Comparison of ENCODE assay signal across 1 cellular context in the genomic region with DNA sequence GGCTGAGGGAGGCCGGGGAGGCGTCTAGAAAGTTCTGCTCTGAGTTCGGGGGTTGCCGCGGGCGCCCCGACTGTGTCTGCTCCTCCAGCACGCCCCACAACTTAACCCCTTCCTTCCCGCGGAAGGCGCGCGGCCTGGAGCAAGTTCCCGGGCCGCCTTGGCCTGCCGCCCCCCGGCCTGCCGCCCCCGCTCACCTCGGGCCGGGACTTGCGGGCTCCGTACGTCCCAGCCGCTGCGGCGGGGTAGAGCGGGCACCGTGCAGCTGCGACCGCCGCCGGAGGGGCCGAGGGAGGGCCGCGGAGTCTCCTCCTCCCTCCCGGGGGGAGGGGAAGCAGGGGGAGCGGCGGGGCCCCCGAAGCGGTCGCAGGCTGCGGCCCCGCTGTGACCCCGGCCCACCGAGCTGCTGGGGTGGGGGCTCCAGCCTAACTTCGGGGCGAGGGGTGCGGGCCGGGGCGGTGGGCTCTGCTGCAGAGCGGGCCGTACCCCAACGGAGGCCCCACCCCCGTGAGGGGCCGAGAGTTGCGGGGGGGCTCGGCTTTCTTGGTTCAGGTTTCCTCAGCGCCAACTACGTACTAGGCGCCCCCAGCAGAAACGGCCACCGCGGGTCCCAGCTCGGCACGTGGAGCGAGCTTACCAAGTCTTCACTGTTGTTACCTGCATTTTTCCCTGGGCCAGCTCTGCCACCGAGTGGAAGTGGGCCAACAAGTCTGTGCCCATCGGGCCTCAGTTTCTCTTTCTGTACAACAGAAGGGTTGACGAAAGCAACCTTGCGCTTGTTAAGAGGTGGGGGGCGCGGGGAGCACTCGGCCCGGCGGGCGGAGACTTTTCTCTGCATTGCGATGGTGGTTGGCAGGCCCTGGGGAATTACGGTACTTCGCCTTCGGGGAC.
A peak's percentile ranks its signal among the peaks of the same experiment; 100 is the strongest.
TF ChIP-seq lines count a peak whose summit lies in the region.

A gene (minus strand): TSS at position 266 of the 888 bp plus-strand sequence. CDS start 7,394 bp downstream, outside the sequence.

TF ChIP-seq in K562, 482 proteins besides CTCF, POLR2A, EP300 and RAD21 (continued from another document and continues in another):
- TF ChIP-seq, protein P1, sequence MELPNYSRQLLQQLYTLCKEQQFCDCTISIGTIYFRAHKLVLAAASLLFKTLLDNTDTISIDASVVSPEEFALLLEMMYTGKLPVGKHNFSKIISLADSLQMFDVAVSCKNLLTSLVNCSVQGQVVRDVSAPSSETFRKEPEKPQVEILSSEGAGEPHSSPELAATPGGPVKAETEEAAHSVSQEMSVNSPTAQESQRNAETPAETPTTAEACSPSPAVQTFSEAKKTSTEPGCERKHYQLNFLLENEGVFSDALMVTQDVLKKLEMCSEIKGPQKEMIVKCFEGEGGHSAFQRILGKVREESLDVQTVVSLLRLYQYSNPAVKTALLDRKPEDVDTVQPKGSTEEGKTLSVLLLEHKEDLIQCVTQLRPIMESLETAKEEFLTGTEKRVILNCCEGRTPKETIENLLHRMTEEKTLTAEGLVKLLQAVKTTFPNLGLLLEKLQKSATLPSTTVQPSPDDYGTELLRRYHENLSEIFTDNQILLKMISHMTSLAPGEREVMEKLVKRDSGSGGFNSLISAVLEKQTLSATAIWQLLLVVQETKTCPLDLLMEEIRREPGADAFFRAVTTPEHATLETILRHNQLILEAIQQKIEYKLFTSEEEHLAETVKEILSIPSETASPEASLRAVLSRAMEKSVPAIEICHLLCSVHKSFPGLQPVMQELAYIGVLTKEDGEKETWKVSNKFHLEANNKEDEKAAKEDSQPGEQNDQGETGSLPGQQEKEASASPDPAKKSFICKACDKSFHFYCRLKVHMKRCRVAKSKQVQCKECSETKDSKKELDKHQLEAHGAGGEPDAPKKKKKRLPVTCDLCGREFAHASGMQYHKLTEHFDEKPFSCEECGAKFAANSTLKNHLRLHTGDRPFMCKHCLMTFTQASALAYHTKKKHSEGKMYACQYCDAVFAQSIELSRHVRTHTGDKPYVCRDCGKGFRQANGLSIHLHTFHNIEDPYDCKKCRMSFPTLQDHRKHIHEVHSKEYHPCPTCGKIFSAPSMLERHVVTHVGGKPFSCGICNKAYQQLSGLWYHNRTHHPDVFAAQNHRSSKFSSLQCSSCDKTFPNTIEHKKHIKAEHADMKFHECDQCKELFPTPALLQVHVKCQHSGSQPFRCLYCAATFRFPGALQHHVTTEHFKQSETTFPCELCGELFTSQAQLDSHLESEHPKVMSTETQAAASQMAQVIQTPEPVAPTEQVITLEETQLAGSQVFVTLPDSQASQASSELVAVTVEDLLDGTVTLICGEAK (IDR thresholded peaks at IDR 0.05): peak; percentile 37; the same call in 1 of the 2 replicates
- TF ChIP-seq, protein P1 (CRISPR knock-in tag; IDR thresholded peaks at IDR 0.05): no peak
- TF ChIP-seq TRIM24 (IDR thresholded peaks at IDR 0.05): no peak
- peak; percentile 30; the same call in 1 of the 2 replicates for TF ChIP-seq GATAD2B (IDR thresholded peaks at IDR 0.05; ENCODE audit: borderline replicate concordance)
- TF ChIP-seq, protein P2, sequence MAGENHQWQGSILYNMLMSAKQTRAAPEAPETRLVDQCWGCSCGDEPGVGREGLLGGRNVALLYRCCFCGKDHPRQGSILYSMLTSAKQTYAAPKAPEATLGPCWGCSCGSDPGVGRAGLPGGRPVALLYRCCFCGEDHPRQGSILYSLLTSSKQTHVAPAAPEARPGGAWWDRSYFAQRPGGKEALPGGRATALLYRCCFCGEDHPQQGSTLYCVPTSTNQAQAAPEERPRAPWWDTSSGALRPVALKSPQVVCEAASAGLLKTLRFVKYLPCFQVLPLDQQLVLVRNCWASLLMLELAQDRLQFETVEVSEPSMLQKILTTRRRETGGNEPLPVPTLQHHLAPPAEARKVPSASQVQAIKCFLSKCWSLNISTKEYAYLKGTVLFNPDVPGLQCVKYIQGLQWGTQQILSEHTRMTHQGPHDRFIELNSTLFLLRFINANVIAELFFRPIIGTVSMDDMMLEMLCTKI (IDR thresholded peaks at IDR 0.05; ENCODE audit: partially characterized antibody): no peak
- TF ChIP-seq, protein P3, sequence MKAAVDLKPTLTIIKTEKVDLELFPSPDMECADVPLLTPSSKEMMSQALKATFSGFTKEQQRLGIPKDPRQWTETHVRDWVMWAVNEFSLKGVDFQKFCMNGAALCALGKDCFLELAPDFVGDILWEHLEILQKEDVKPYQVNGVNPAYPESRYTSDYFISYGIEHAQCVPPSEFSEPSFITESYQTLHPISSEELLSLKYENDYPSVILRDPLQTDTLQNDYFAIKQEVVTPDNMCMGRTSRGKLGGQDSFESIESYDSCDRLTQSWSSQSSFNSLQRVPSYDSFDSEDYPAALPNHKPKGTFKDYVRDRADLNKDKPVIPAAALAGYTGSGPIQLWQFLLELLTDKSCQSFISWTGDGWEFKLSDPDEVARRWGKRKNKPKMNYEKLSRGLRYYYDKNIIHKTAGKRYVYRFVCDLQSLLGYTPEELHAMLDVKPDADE (conservative IDR thresholded peaks at IDR 0.05; ENCODE audit: control insufficient read depth, low read depth, low read length): no peak
- TF ChIP-seq, protein P4, sequence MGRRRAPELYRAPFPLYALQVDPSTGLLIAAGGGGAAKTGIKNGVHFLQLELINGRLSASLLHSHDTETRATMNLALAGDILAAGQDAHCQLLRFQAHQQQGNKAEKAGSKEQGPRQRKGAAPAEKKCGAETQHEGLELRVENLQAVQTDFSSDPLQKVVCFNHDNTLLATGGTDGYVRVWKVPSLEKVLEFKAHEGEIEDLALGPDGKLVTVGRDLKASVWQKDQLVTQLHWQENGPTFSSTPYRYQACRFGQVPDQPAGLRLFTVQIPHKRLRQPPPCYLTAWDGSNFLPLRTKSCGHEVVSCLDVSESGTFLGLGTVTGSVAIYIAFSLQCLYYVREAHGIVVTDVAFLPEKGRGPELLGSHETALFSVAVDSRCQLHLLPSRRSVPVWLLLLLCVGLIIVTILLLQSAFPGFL (CRISPR knock-in tag; IDR thresholded peaks at IDR 0.05): no peak
- TF ChIP-seq NFE2L1 (tag; IDR thresholded peaks at IDR 0.05; ENCODE audit: borderline replicate concordance, low read depth): no peak
- TF ChIP-seq HMGN3 (IDR thresholded peaks at IDR 0.05; ENCODE audit: borderline replicate concordance, extremely low read depth, insufficient read length, low read depth, low read length): no peak
- TF ChIP-seq, protein P5, sequence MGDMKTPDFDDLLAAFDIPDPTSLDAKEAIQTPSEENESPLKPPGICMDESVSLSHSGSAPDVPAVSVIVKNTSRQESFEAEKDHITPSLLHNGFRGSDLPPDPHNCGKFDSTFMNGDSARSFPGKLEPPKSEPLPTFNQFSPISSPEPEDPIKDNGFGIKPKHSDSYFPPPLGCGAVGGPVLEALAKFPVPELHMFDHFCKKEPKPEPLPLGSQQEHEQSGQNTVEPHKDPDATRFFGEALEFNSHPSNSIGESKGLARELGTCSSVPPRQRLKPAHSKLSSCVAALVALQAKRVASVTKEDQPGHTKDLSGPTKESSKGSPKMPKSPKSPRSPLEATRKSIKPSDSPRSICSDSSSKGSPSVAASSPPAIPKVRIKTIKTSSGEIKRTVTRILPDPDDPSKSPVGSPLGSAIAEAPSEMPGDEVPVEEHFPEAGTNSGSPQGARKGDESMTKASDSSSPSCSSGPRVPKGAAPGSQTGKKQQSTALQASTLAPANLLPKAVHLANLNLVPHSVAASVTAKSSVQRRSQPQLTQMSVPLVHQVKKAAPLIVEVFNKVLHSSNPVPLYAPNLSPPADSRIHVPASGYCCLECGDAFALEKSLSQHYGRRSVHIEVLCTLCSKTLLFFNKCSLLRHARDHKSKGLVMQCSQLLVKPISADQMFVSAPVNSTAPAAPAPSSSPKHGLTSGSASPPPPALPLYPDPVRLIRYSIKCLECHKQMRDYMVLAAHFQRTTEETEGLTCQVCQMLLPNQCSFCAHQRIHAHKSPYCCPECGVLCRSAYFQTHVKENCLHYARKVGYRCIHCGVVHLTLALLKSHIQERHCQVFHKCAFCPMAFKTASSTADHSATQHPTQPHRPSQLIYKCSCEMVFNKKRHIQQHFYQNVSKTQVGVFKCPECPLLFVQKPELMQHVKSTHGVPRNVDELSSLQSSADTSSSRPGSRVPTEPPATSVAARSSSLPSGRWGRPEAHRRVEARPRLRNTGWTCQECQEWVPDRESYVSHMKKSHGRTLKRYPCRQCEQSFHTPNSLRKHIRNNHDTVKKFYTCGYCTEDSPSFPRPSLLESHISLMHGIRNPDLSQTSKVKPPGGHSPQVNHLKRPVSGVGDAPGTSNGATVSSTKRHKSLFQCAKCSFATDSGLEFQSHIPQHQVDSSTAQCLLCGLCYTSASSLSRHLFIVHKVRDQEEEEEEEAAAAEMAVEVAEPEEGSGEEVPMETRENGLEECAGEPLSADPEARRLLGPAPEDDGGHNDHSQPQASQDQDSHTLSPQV (IDR thresholded peaks at IDR 0.05): 0 out of 2 replicates have a peak, but pooled peaks have one; percentile 27
- peak; percentile 48; the same call in 1 of the 2 replicates for TF ChIP-seq ZBTB7A (IDR thresholded peaks at IDR 0.05; ENCODE audit: borderline replicate concordance, control insufficient read depth, low read depth, low read length)
- no peak for TF ChIP-seq SRSF1 (IDR thresholded peaks at IDR 0.05; ENCODE audit: low read depth, low read length)
- no peak for TF ChIP-seq ZNF696 (CRISPR knock-in tag; conservative IDR thresholded peaks at IDR 0.05)
- TF ChIP-seq, protein P6, sequence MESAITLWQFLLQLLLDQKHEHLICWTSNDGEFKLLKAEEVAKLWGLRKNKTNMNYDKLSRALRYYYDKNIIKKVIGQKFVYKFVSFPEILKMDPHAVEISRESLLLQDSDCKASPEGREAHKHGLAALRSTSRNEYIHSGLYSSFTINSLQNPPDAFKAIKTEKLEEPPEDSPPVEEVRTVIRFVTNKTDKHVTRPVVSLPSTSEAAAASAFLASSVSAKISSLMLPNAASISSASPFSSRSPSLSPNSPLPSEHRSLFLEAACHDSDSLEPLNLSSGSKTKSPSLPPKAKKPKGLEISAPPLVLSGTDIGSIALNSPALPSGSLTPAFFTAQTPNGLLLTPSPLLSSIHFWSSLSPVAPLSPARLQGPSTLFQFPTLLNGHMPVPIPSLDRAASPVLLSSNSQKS (CRISPR knock-in tag; IDR thresholded peaks at IDR 0.05): no peak
- no peak for TF ChIP-seq ZNF764 (CRISPR knock-in tag; IDR thresholded peaks at IDR 0.05; ENCODE audit: low read depth)
- no peak for TF ChIP-seq TEAD2 (tag; IDR thresholded peaks at IDR 0.05)
- no peak for TF ChIP-seq ZNF551 (CRISPR knock-in tag; IDR thresholded peaks at IDR 0.05)
- no peak for TF ChIP-seq ETV1 (tag; conservative IDR thresholded peaks at IDR 0.05; ENCODE audit: low read depth)
- no peak for TF ChIP-seq SAFB (IDR thresholded peaks at IDR 0.05; ENCODE audit: borderline replicate concordance, low read depth, low read length)
- peak; percentile 22; the same call in 1 of the 2 replicates for TF ChIP-seq BCOR (IDR thresholded peaks at IDR 0.05)
- TF ChIP-seq ETV6 (IDR thresholded peaks at IDR 0.05; ENCODE audit: borderline replicate concordance in 1 of 2, low read depth in 2 of 2, low read length in 1 of 2): no peak
- TF ChIP-seq ETV6 (CRISPR knock-in tag; IDR thresholded peaks at IDR 0.05; ENCODE audit: borderline replicate concordance): no peak
- peak; percentile 31; the same call in 1 of the 2 replicates for TF ChIP-seq ZNF239 (CRISPR knock-in tag; IDR thresholded peaks at IDR 0.05)
- TF ChIP-seq CHCHD3 (CRISPR knock-in tag; IDR thresholded peaks at IDR 0.05): no peak
- TF ChIP-seq GTF2F1 (IDR thresholded peaks at IDR 0.05; ENCODE audit: low read depth, low read length): no peak
- TF ChIP-seq MEIS2 (IDR thresholded peaks at IDR 0.05; ENCODE audit: partially characterized antibody): no peak
- no peak for TF ChIP-seq C11orf30 (IDR thresholded peaks at IDR 0.05; ENCODE audit: low read depth)
- TF ChIP-seq, protein P7, sequence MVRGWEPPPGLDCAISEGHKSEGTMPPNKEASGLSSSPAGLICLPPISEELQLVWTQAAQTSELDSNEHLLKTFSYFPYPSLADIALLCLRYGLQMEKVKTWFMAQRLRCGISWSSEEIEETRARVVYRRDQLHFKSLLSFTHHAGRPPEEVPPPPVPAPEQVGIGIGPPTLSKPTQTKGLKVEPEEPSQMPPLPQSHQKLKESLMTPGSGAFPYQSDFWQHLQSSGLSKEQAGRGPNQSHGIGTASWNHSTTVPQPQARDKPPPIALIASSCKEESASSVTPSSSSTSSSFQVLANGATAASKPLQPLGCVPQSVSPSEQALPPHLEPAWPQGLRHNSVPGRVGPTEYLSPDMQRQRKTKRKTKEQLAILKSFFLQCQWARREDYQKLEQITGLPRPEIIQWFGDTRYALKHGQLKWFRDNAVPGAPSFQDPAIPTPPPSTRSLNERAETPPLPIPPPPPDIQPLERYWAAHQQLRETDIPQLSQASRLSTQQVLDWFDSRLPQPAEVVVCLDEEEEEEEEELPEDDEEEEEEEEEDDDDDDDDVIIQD (CRISPR knock-in tag; IDR thresholded peaks at IDR 0.05): 0 out of 2 replicates have a peak, but pooled peaks have one; percentile 50
- no peak for TF ChIP-seq SMAD1 (IDR thresholded peaks at IDR 0.05; ENCODE audit: low read depth, low read length, partially characterized antibody)
- TF ChIP-seq ZNF143 (CRISPR knock-in tag; IDR thresholded peaks at IDR 0.05): no peak
- peak in 1 of 2 experiments; percentile 14; a peak in 1 of 4 replicates for TF ChIP-seq NONO (IDR thresholded peaks at IDR 0.05; ENCODE audit: low read depth in 2 of 2, low read length in 1 of 2)
- TF ChIP-seq ZNF384 (IDR thresholded peaks at IDR 0.05; ENCODE audit: low read depth, low read length): no peak
- TF ChIP-seq SP2 (IDR thresholded peaks at IDR 0.05; ENCODE audit: extremely low read depth, low read depth, low read length, poor library complexity, severe bottlenecking): no peak
- TF ChIP-seq NELFE (IDR thresholded peaks at IDR 0.05; ENCODE audit: insufficient read depth, insufficient read length): no peak
- no peak for TF ChIP-seq ZSCAN32 (CRISPR knock-in tag; IDR thresholded peaks at IDR 0.05)
- TF ChIP-seq FUS (optimal IDR thresholded peaks at IDR 0.05; ENCODE audit: low read depth, low read length): no peak
